ENCODE assay signal across 14 cellular contexts in genomic region chr1:184150776-184151531, GRCh38.
DNase-seq lines count a peak whose midpoint lies in the region; ATAC-seq and TF ChIP-seq lines count a peak whose summit lies in the region.
"Had no signal": no experiment of that assay in that cellular context is flagged by ENCODE, and none has a peak within 500 bp of the region (broad histone marks: within the 10 kb centered on the region; RNA-seq: fewer than 3 reads in every experiment).

No MANE protein-coding gene starts in this region.

- H3K79me2 ChIP-seq in mesendoderm (ENCODE audit: control insufficient read depth, insufficient read depth, low read length): no peaks in the 10 kb centered on the region

- in situ Hi-C loops in IMR-90 (cut with MboI; ENCODE audit: low sequenced_read_pairs): no loop called here
- in situ Hi-C loops in transverse colon (cut with MboI; ENCODE audit: low pct_ligation_motif_present in 1 of 4, low pct_unique_long_range_greater_than_20kb in 1 of 4, low sequenced_read_pairs in 3 of 4): no loop called here

- H3K79me1 ChIP-seq in IMR-90 (ENCODE audit: low read depth in 1 of 2, low read length in 2 of 2) (no peaks in the 10 kb centered on the region), mesendoderm (ENCODE audit: low read length) (no peaks in the 10 kb centered on the region)

- TF ChIP-seq RAD21 in IMR-90 (IDR thresholded peaks at IDR 0.05; ENCODE audit: low read length): no peak

- H4K91ac ChIP-seq in IMR-90 (ENCODE audit: insufficient read depth, low read depth, low read length): no peak overlapping the region

- H3K14ac ChIP-seq in IMR-90 (replicated peaks; ENCODE audit: low read depth, low read length): peak overlapping the region; percentile 14; the same call in 1 of the 2 replicates

- POLR2A ChIA-PET in IMR-90 (lab: Charles Lee; ENCODE audit: unreplicated experiment): no interaction called here

- H3K4me2 ChIP-seq in IMR-90 (ENCODE audit: low read depth, low read length) (no peak overlapping the region), mesendoderm (ENCODE audit: low read length) (no peak overlapping the region)

- no peak overlapping the region for H2AK9ac ChIP-seq in IMR-90 (replicated peaks; ENCODE audit: low read depth, low read length, poor library complexity)

- BruUV-seq in IMR-90 (replicated peaks; lab: Mats Ljungman, UMichigan): no TSS peak

- H3K4ac ChIP-seq in IMR-90 (ENCODE audit: low read depth, low read length): peak overlapping the region; percentile 14; the same call in 1 of the 2 replicates
- no peak overlapping the region for H3K4ac ChIP-seq in mesendoderm (ENCODE audit: low read depth, low read length)

- no peak overlapping the region for H4K5ac ChIP-seq in IMR-90 (ENCODE audit: low read depth, low read length)
- no peak overlapping the region for H4K5ac ChIP-seq in mesendoderm (ENCODE audit: low read length)

- no peak for TF ChIP-seq POLR2A in IMR-90 (IDR thresholded peaks at IDR 0.05; ENCODE audit: low read depth, low read length)
- no peak for TF ChIP-seq POLR2A in transverse colon (IDR thresholded peaks at IDR 0.05)
- no peak for TF ChIP-seq POLR2A in uterus (IDR thresholded peaks at IDR 0.05)

- H3K27me3 ChIP-seq in IMR-90 (ENCODE audit: control insufficient read depth, insufficient read depth, low read length): peaks cover 4% of the 10 kb centered on the region; the same call in 1 of the 2 replicates
- H3K27me3 ChIP-seq in lower lobe of right lung (ENCODE audit: low read depth): no peaks in the 10 kb centered on the region
- H3K27me3 ChIP-seq in transverse colon: no peaks in the 10 kb centered on the region
- H3K27me3 ChIP-seq in mesendoderm (ENCODE audit: insufficient read depth, low read length, poor library complexity): no peaks in the 10 kb centered on the region
- H3K27me3 ChIP-seq in uterus: no peaks in the 10 kb centered on the region
- H3K27me3 ChIP-seq: dorsolateral prefrontal cortex, SJCRH30 had no signal

- H3K36me3 ChIP-seq in IMR-90 (ENCODE audit: control insufficient read depth, insufficient read depth, low read length) (no peaks in the 10 kb centered on the region), lower lobe of right lung (no peaks in the 10 kb centered on the region), transverse colon (no peaks in the 10 kb centered on the region), mesendoderm (ENCODE audit: control insufficient read depth, insufficient read depth, low read length) (no peaks in the 10 kb centered on the region), uterus (no peaks in the 10 kb centered on the region)
- H3K36me3 ChIP-seq: SJCRH30 had no signal

- peak; percentile 32; the same call in 1 of the 2 replicates for ATAC-seq in IMR-90 (ENCODE audit: low read depth)
- ATAC-seq in lower lobe of right lung: peak in 1 of 2 donors; percentile 29

- H2AK5ac ChIP-seq in IMR-90 (ENCODE audit: low read depth, low read length) (peak overlapping the region; percentile 74), mesendoderm (ENCODE audit: low read length) (no peak overlapping the region)

- H3K27ac ChIP-seq in IMR-90 (ENCODE audit: insufficient read depth, low read length) (no peak overlapping the region), lower lobe of right lung (peak overlapping the region; percentile 25), transverse colon (peak overlapping the region; percentile 13 to 63 (median 52)), mesendoderm (ENCODE audit: low read depth, low read length) (no peak overlapping the region), uterus (peak overlapping the region in 1 of 2 donors; percentile 76)
- H3K27ac ChIP-seq: SJCRH30 had no signal

- H3K23ac ChIP-seq in IMR-90 (ENCODE audit: low read depth, low read length) (no peak overlapping the region), mesendoderm (ENCODE audit: low read length) (no peak overlapping the region)

- H2BK5ac ChIP-seq in IMR-90 (ENCODE audit: low read depth, low read length, poor library complexity, severe bottlenecking) (no peak overlapping the region), mesendoderm (ENCODE audit: low read length) (no peak overlapping the region)

- no peaks in the 10 kb centered on the region for H4K20me1 ChIP-seq in IMR-90 (ENCODE audit: insufficient read depth, low read length)

- no peak overlapping the region for H4K8ac ChIP-seq in IMR-90 (ENCODE audit: low read depth in 2 of 2, low read length in 2 of 2)
- no peak overlapping the region for H4K8ac ChIP-seq in mesendoderm (ENCODE audit: low read depth, low read length)

- H2AFZ ChIP-seq in IMR-90 (replicated peaks; ENCODE audit: low read length, poor library complexity): peak overlapping the region; percentile 33

- no peak overlapping the region for H3K56ac ChIP-seq in IMR-90 (ENCODE audit: extremely low read depth, insufficient read depth, low read length)
- H3K56ac ChIP-seq in mesendoderm (ENCODE audit: low read length): no peak overlapping the region

- H3K9ac ChIP-seq in IMR-90 (ENCODE audit: low read depth, low read length) (no peak overlapping the region), mesendoderm (ENCODE audit: low read length) (no peak overlapping the region)

- intact Hi-C loops in IMR-90 (cut with micrococcal nuclease) (no loop called here), lower lobe of right lung (cut with DNase I) (no loop called here), transverse colon (cut with DNase I; ENCODE audit: low total_unique reads) (no loop called here), uterus (cut with DNase I; ENCODE audit: low total_unique reads) (no loop called here)

- H3K4me3 ChIP-seq in IMR-90 (ENCODE audit: insufficient read depth, low read depth, low read length) (no peak overlapping the region), epithelial cell of proximal tubule (ENCODE audit: low read depth, low read length) (no peak overlapping the region), lower lobe of right lung (no peak overlapping the region), transverse colon (no peak overlapping the region), mesendoderm (ENCODE audit: low read length) (no peak overlapping the region), uterus (no peak overlapping the region)
- H3K4me3 ChIP-seq: dorsolateral prefrontal cortex, SJCRH30 had no signal

- H2BK15ac ChIP-seq in IMR-90 (ENCODE audit: low read depth, low read length): peak overlapping the region; percentile 0; the same call in 1 of the 3 replicates
- H2BK15ac ChIP-seq in mesendoderm (replicated peaks; ENCODE audit: low read depth): no peak overlapping the region

- H2BK20ac ChIP-seq in IMR-90 (ENCODE audit: low read depth, low read length): peak overlapping the region; percentile 38; the same call in 1 of the 2 replicates

- H3K9me3 ChIP-seq in IMR-90 (ENCODE audit: control insufficient read depth, insufficient read depth, low read length): peaks cover 2% of the 10 kb centered on the region
- H3K9me3 ChIP-seq in lower lobe of right lung: no peaks in the 10 kb centered on the region
- no peaks in the 10 kb centered on the region for H3K9me3 ChIP-seq in transverse colon
- no peaks in the 10 kb centered on the region for H3K9me3 ChIP-seq in uterus
- H3K9me3 ChIP-seq: SJCRH30 had no signal

- DNase-seq in IMR-90: peak; percentile 36
- peak; percentile 50 for DNase-seq in epithelial cell of proximal tubule (ENCODE audit: low read depth)
- no peak for DNase-seq in lower lobe of right lung
- DNase-seq in transverse colon: peak; percentile 13
- DNase-seq in mesendoderm: no peak
- no peak for DNase-seq in uterus
- DNase-seq in stimulated activated CD8-positive, alpha-beta memory T cell treated with anti-CD3 and anti-CD28 coated beads, Interleukin-4, amount 100 ng/mL, for 48 hours: no peak
- DNase-seq in SIG-M5 (lab: John Stamatoyannopoulos, UW): no peak
- DNase-seq: activated CD4-positive, alpha-beta T cell treated with anti-CD3 and anti-CD28 coated beads for 1 hour; activated gamma-delta T cell; MV-4-11; NCI-H526 treated with DMSO at 0.1 percent for 48 hours; SJCRH30 had no signal

- H3K18ac ChIP-seq in IMR-90 (ENCODE audit: low read depth, low read length) (no peak overlapping the region), mesendoderm (ENCODE audit: low read length) (no peak overlapping the region)

- peaks cover 4% of the 10 kb centered on the region; the same call in 1 of the 2 replicates for H3K9me1 ChIP-seq in IMR-90 (ENCODE audit: insufficient read depth, low read length)

- H3K4me1 ChIP-seq in IMR-90 (ENCODE audit: control insufficient read depth, insufficient read depth, low read length): peaks cover 8% of the 10 kb centered on the region
- peaks cover 30% of the 10 kb centered on the region for H3K4me1 ChIP-seq in lower lobe of right lung
- peaks cover 0 to 13% (median 0%) of the 10 kb centered on the region in 4 donors for H3K4me1 ChIP-seq in transverse colon
- H3K4me1 ChIP-seq in mesendoderm (ENCODE audit: control insufficient read depth, low read depth, low read length): peaks cover 6% of the 10 kb centered on the region
- no peaks in the 10 kb centered on the region for H3K4me1 ChIP-seq in uterus
- H3K4me1 ChIP-seq: SJCRH30 had no signal

- TF ChIP-seq EP300 in transverse colon (IDR thresholded peaks at IDR 0.05; ENCODE audit: low read depth): no peak

- H2BK120ac ChIP-seq in IMR-90 (ENCODE audit: low read depth, low read length) (peak overlapping the region; percentile 42; the same call in 1 of the 2 replicates), mesendoderm (ENCODE audit: low read depth, low read length) (no peak overlapping the region)

- CTCF ChIA-PET in IMR-90 (lab: Yijun Ruan, JAX): interaction anchor here (1.1 to 2.0 kb wide), 2 partner anchors 13 to 513 kb away, joined by 3 to 5 read pairs; no protein-coding TSS in a partner anchor

- no peak for TF ChIP-seq CTCF in IMR-90 (conservative IDR thresholded peaks at IDR 0.05; ENCODE audit: low read depth, low read length)
- TF ChIP-seq CTCF in epithelial cell of proximal tubule (conservative IDR thresholded peaks at IDR 0.05; ENCODE audit: low read depth, low read length): no peak
- no peak for TF ChIP-seq CTCF in lower lobe of right lung (IDR thresholded peaks at IDR 0.05)
- no peak for TF ChIP-seq CTCF in transverse colon (IDR thresholded peaks at IDR 0.05)
- no peak for TF ChIP-seq CTCF in uterus (IDR thresholded peaks at IDR 0.05)

- dilution Hi-C loops in IMR-90 (cut with HindIII; ENCODE audit: low sequenced_read_pairs, unreplicated experiment): no loop called here

- WGBS in IMR-90 (ENCODE audit: extremely low coverage in 2 of 2, insufficient read length in 1 of 2), 2 experiments: 46% methylated on average over 6 of the region's 9 CpGs; no CpG with 5 or more reads in 1 of the 2 experiments
- 61 to 67% methylated on average over 7 to 9 of the region's 9 CpGs for WGBS in transverse colon (ENCODE audit: low coverage in 1 of 2), 2 donors
- no CpG with 5 or more reads among the region's 9 CpGs for WGBS in mesendoderm (ENCODE audit: extremely low coverage, insufficient coverage, low lambda C conversion rate)

TF ChIP-seq in IMR-90, 13 proteins besides CTCF, POLR2A, EP300 and RAD21 (continues in another document):
- TF ChIP-seq NFE2L2 (IDR thresholded peaks at IDR 0.05; ENCODE audit: low read depth, low read length) (no peak), MXI1 (IDR thresholded peaks at IDR 0.05; ENCODE audit: borderline replicate concordance, low read depth, low read length) (no peak), CHD1 (IDR thresholded peaks at IDR 0.05; ENCODE audit: low read depth, low read length) (no peak), BHLHE40 (IDR thresholded peaks at IDR 0.05; ENCODE audit: low read depth, low read length) (no peak), FOS (IDR thresholded peaks at IDR 0.05; ENCODE audit: low read depth, low read length) (no peak), CEBPB (IDR thresholded peaks at IDR 0.05; ENCODE audit: low read depth, low read length) (no peak)

Comparison
In these comparisons a context has a peak if more than half of its experiments do, and no peak if none do; other contexts are left out.
1. DNase-seq: peak in IMR-90 (single experiment), epithelial cell of proximal tubule (single experiment) and transverse colon (single experiment); none in lower lobe of right lung (single experiment), mesendoderm (single experiment), uterus (0 of 2), stimulated activated CD8-positive, alpha-beta memory T cell treated with anti-CD3 and anti-CD28 coated beads, Interleukin-4, amount 100 ng/mL, for 48 hours (single experiment) and SIG-M5 (single experiment).
2. H3K27ac ChIP-seq: peak in lower lobe of right lung (single experiment) and transverse colon (4 of 4); none in IMR-90 (single experiment) and mesendoderm (single experiment).